Comparison of ENCODE assay signal across 12 cellular contexts in the genomic region with DNA sequence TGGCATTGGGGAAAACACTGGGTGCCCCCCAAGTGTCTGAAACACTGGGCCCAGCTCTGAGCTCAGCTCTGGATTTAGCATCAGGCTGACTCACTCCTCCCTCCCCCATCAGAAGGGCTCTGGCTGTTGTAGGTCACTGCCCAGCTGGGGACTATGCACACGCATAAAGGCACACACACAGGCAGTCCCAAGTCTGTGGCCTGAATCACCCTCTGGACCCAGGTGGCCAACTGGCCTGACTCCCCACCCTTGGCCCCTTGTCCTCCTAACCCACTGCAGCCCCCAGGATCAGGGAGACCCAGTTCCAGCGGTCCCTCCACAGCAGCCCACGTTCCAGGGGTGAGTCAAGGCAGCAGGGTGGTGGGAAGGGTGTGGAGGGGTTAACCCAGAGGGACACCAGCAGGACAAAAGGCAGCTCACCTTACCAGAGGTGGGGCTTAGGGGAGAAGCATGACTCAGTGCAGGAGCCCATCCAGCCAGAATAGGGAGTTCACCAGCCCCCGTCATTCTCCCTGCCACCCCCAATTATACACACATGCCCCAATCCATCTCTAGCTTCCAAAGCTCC. TPM values are rescaled to one million over a fixed set of nuclear protein-coding genes. Genes with fewer than 3 reads are reported as not detected.
DNase-seq lines count a peak whose midpoint lies in the region; ATAC-seq, FAIRE-seq and TF ChIP-seq lines count a peak whose summit lies in the region.
"Had no signal": no experiment of that assay in that cellular context is flagged by ENCODE, and none has a peak within 500 bp of the region (broad histone marks: within the 10 kb centered on the region; RNA-seq: fewer than 3 reads in every experiment).

No MANE protein-coding gene starts in this region.

- no peaks in the 10 kb centered on the region for H3K27me3 ChIP-seq in MG63
- H3K27me3 ChIP-seq in stomach, result no peaks in the 10 kb centered on the region

- H3K9me3 ChIP-seq in A549 (no peaks in the 10 kb centered on the region), MG63 (no peaks in the 10 kb centered on the region), stomach (no peaks in the 10 kb centered on the region)
- H3K9me3 ChIP-seq: lower lobe of right lung had no signal

- peaks cover 41% of the 10 kb centered on the region for H3K4me1 ChIP-seq in A549
- H3K4me1 ChIP-seq in stomach, result peaks cover 0 to 43% (median 29%) of the 10 kb centered on the region in 4 donors

- 32% methylated on average over 2 of the region's 4 CpGs for WGBS in A549 (ENCODE audit: missing lambda C conversion rate)
- 60 to 68% (median 63%) methylated on average over 4 of the region's 4 CpGs for WGBS in stomach, 5 donors

- DNase-seq in A549 (ENCODE audit: low read depth in 1 of 2, low spot score in 1 of 2) (peak; percentile 50 to 62), MG63 (peak; percentile 84), dedifferentiated amniotic fluid mesenchymal stem cell (ENCODE audit: extremely low spot score) (peak; percentile 55), left kidney (ENCODE audit: low read depth, low spot score) (peak; percentile 20), activated gamma-delta T cell (lab: John Stamatoyannopoulos, UW) (no peak), stomach (no peak), GM19239 (ENCODE audit: insufficient read length, low spot score) (no peak)
- no peak for DNase-seq in stimulated activated CD4-positive, alpha-beta T cell treated with anti-CD3 and anti-CD28 coated beads, Interleukin-2, amount 100 ng/mL, for 48 hours
- DNase-seq: activated T-cell treated with anti-CD3 and anti-CD28 coated beads, Interleukin-2, amount 50 U/mL, for 4 hours; lower lobe of right lung; stimulated activated CD8-positive, alpha-beta memory T cell treated with anti-CD3 and anti-CD28 coated beads, Interleukin-4, amount 100 ng/mL, for 48 hours had no signal

- POLR2A ChIA-PET in A549 (lab: Yijun Ruan, JAX), result interaction anchor here (0.9 to 1.5 kb wide), 3 partner anchors 9 to 161 kb away, joined by 3 to 5 read pairs (median 3); a partner anchor contains a TSS

- H3K36me3 ChIP-seq in MG63 (no peaks in the 10 kb centered on the region), stomach (peaks cover 0 to 32% (median 11%) of the 10 kb centered on the region in 4 donors)

- H3K27ac ChIP-seq in A549, result peak overlapping the region; percentile 36 to 81; a peak in 5 of 6 replicates
- peak overlapping the region in 2 of 5 donors; percentile 40 to 42 for H3K27ac ChIP-seq in stomach
- H3K27ac ChIP-seq: C4-2B, lower lobe of right lung had no signal

- ATAC-seq in A549, result peak; percentile 74 to 87
- ATAC-seq: activated T-cell treated with anti-CD3 and anti-CD28 coated beads, Interleukin-2, amount 50 U/mL, for 4 hours had no signal

- TF ChIP-seq EP300 in A549 (IDR thresholded peaks at IDR 0.05) (no peak), stomach (IDR thresholded peaks at IDR 0.05) (no peak)

- H3K4me3 ChIP-seq in A549 (no peak overlapping the region), MG63 (no peak overlapping the region), stomach (no peak overlapping the region)
- H3K4me3 ChIP-seq: lower lobe of right lung had no signal

- TF ChIP-seq CTCF in A549 (IDR thresholded peaks at IDR 0.05) (no peak), stomach (IDR thresholded peaks at IDR 0.05) (no peak)

- intact Hi-C loops in stomach (cut with DNase I; ENCODE audit: low total_unique reads), result no loop called here

- H3K4me2 ChIP-seq in A549, result peak overlapping the region; percentile 59

- TF ChIP-seq RAD21 in A549 (conservative IDR thresholded peaks at IDR 0.05 in 1 of 2, IDR thresholded peaks at IDR 0.05 in 1 of 2), result no peak

- TF ChIP-seq POLR2A in A549 (IDR thresholded peaks at IDR 0.05; ENCODE audit: low read length) (no peak), stomach (IDR thresholded peaks at IDR 0.05) (no peak)

- FAIRE-seq in A549 (lab: Jason Lieb, UNC), result no peak
- no peak for FAIRE-seq in GM19239 (lab: Jason Lieb, UNC)

- CTCF ChIA-PET in A549 (lab: Yijun Ruan, JAX), result interaction anchor here (0.6 to 30.4 kb wide), 5 partner anchors 86 to 471 kb away, joined by 3 to 1025 read pairs (median 4); a partner anchor contains a TSS

TF ChIP-seq in A549, 52 proteins besides CTCF, POLR2A, EP300 and RAD21:
- TF ChIP-seq NPAS2 (CRISPR knock-in tag; IDR thresholded peaks at IDR 0.05; ENCODE audit: borderline replicate concordance) (no peak), GATA3 (IDR thresholded peaks at IDR 0.05; ENCODE audit: borderline replicate concordance) (no peak), CHD4 (IDR thresholded peaks at IDR 0.05; ENCODE audit: borderline replicate concordance) (no peak), HOXB5 (CRISPR knock-in tag; IDR thresholded peaks at IDR 0.05) (no peak), TP53 (CRISPR knock-in tag; IDR thresholded peaks at IDR 0.05) (no peak), POLR2AphosphoS2 (conservative IDR thresholded peaks at IDR 0.05; ENCODE audit: low read length) (no peak), HOXA7 (CRISPR knock-in tag; IDR thresholded peaks at IDR 0.05) (no peak), FOSL2 (IDR thresholded peaks at IDR 0.05) (0 out of 2 replicates have a peak, but pooled peaks have one; percentile 26), FOSL2 (CRISPR knock-in tag; IDR thresholded peaks at IDR 0.05) (peak; percentile 56; the same call in 1 of the 2 replicates), EHMT2 (IDR thresholded peaks at IDR 0.05; ENCODE audit: low read depth) (no peak), MAFK (IDR thresholded peaks at IDR 0.05; ENCODE audit: partially characterized antibody) (no peak), ZNF302 (CRISPR knock-in tag; IDR thresholded peaks at IDR 0.05) (no peak), KDM5A (IDR thresholded peaks at IDR 0.05) (no peak), ZC3H11A (IDR thresholded peaks at IDR 0.05) (no peak), RARB (CRISPR knock-in tag; IDR thresholded peaks at IDR 0.05) (no peak)
- TF ChIP-seq, protein P1, sequence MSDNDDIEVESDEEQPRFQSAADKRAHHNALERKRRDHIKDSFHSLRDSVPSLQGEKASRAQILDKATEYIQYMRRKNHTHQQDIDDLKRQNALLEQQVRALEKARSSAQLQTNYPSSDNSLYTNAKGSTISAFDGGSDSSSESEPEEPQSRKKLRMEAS (IDR thresholded peaks at IDR 0.05), result 0 out of 2 replicates have a peak, but pooled peaks have one; percentile 5
- TF ChIP-seq, protein P2, sequence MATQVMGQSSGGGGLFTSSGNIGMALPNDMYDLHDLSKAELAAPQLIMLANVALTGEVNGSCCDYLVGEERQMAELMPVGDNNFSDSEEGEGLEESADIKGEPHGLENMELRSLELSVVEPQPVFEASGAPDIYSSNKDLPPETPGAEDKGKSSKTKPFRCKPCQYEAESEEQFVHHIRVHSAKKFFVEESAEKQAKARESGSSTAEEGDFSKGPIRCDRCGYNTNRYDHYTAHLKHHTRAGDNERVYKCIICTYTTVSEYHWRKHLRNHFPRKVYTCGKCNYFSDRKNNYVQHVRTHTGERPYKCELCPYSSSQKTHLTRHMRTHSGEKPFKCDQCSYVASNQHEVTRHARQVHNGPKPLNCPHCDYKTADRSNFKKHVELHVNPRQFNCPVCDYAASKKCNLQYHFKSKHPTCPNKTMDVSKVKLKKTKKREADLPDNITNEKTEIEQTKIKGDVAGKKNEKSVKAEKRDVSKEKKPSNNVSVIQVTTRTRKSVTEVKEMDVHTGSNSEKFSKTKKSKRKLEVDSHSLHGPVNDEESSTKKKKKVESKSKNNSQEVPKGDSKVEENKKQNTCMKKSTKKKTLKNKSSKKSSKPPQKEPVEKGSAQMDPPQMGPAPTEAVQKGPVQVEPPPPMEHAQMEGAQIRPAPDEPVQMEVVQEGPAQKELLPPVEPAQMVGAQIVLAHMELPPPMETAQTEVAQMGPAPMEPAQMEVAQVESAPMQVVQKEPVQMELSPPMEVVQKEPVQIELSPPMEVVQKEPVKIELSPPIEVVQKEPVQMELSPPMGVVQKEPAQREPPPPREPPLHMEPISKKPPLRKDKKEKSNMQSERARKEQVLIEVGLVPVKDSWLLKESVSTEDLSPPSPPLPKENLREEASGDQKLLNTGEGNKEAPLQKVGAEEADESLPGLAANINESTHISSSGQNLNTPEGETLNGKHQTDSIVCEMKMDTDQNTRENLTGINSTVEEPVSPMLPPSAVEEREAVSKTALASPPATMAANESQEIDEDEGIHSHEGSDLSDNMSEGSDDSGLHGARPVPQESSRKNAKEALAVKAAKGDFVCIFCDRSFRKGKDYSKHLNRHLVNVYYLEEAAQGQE (IDR thresholded peaks at IDR 0.05), result no peak

RNA-seq across cellular contexts. Expression of a gene that starts 47.0 kb away (rescaled TPM):
- 12.3 and 26.3 TPM in 2 replicates for polyA plus RNA-seq in A549 (2011; rRNA removed)
- polyA plus RNA-seq in A549 (2012; cell fraction: cytosol; rRNA removed), result 8.3 and 9.9 TPM in 2 replicates
- polyA plus RNA-seq in A549 (2012; cell fraction: nucleus; rRNA removed), result 37.5 and 46.4 TPM in 2 replicates
- polyA plus RNA-seq in A549 (2017; fragmentation: RNase III; extraction: RNeasy Plus Mini Kit Qiagen cat#74134 plus additional on column Dnase treatment), result 22.4 to 29.7 TPM (median 28.4 TPM) in 3 replicates
- polyA minus RNA-seq in A549 (2011; rRNA and poly(A)+ RNA removed), result 47.9 and 52.2 TPM in 2 replicates
- total RNA-seq in MG63 (2014; rRNA removed; shearing (Covaris generic); ENCODE audit: low replicate concordance), result 13.7 and 23.2 TPM in 2 replicates
- total RNA-seq in stomach, result 100 to 1,000 TPM in 3 of 5 donors, 10 to 100 TPM in 2; 42.8 to 305 (median 121) TPM
- 10 to 100 TPM; 16.5 to 30.3 (median 28.2) TPM for polyA plus RNA-seq in stomach

Comparison
In these comparisons a context has a peak if more than half of its experiments do, and no peak if none do; other contexts are left out.
1. DNase-seq: peak in A549 (2 of 2), MG63 (single experiment), dedifferentiated amniotic fluid mesenchymal stem cell (single experiment) and left kidney (single experiment); none in activated gamma-delta T cell (single experiment), stomach (single experiment), stimulated activated CD4-positive, alpha-beta T cell treated with anti-CD3 and anti-CD28 coated beads, Interleukin-2, amount 100 ng/mL, for 48 hours (0 of 2) and GM19239 (single experiment).